Comparison of ENCODE assay signal across 15 cellular contexts in the genomic region with DNA sequence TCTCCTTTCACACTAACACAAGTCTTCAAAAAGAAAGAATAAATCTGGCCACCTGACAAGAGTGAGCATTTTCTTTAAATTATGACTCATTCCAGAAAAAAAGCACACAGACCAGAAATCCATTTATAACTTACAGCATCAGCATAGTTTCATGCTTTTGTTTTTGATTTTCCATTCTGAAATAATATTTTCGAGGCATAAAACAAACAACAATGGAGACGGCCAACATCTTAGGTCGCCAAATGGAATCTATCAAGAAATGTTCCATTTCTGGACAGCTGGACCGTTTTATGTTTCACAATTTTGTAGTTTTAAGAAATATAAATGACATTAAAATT.
A peak's percentile ranks its signal among the peaks of the same experiment; 100 is the strongest.
DNase-seq lines count a peak whose midpoint lies in the region; ATAC-seq and TF ChIP-seq lines count a peak whose summit lies in the region.
"Had no signal": no experiment of that assay in that cellular context is flagged by ENCODE, and none has a peak within 500 bp of the region (broad histone marks: within the 10 kb centered on the region; RNA-seq: fewer than 3 reads in every experiment).

No MANE protein-coding gene starts in this region.

- H3K27me3 ChIP-seq in KMS-11 (ENCODE audit: insufficient read depth, low read depth) (no peaks in the 10 kb centered on the region), mesenchymal stem cell (ENCODE audit: control insufficient read depth in 1 of 2, insufficient read depth in 1 of 2, low read length in 2 of 2) (no peaks in the 10 kb centered on the region), tibial artery (no peaks in the 10 kb centered on the region)
- H3K27me3 ChIP-seq: pancreas had no signal

- no peak overlapping the region for H4K8ac ChIP-seq in mesenchymal stem cell (ENCODE audit: low read length)

- H3K23ac ChIP-seq in mesenchymal stem cell (ENCODE audit: low read length in 2 of 2): no peak overlapping the region

- TF ChIP-seq CTCF in KMS-11 (conservative IDR thresholded peaks at IDR 0.05; ENCODE audit: low read depth, low read length) (no peak), tibial artery (IDR thresholded peaks at IDR 0.05) (no peak)

- H2AK5ac ChIP-seq in mesenchymal stem cell (ENCODE audit: low read length, severe bottlenecking): no peak overlapping the region

- intact Hi-C loops in tibial artery (cut with DNase I; ENCODE audit: low total_unique reads): loop anchor here (10.0 kb wide), 1 partner anchor 47 kb away; no protein-coding TSS in a partner anchor
- intact Hi-C loops in head of caudate nucleus (cut with DNase I): no loop called here

- H3K4me2 ChIP-seq in KMS-11 (peak overlapping the region; percentile 29; the same call in 1 of the 2 replicates), mesenchymal stem cell (ENCODE audit: low read length, poor library complexity, severe bottlenecking) (no peak overlapping the region)

- no peak overlapping the region for H4K91ac ChIP-seq in mesenchymal stem cell (ENCODE audit: low read length)

- H3K36me3 ChIP-seq in KMS-11 (ENCODE audit: insufficient read depth) (no peaks in the 10 kb centered on the region), mesenchymal stem cell (ENCODE audit: control insufficient read depth in 1 of 2, insufficient read depth in 2 of 2, low read depth in 1 of 2, low read length in 2 of 2) (peaks cover 7 to 10% of the 10 kb centered on the region in 2 experiments), tibial artery (peaks cover 0 to 6% (median 4%) of the 10 kb centered on the region in 3 donors)
- H3K36me3 ChIP-seq: HAP-1, pancreas had no signal

- H3K18ac ChIP-seq in mesenchymal stem cell (ENCODE audit: low read depth in 1 of 2, low read length in 2 of 2): no peak overlapping the region

- DNase-seq in dedifferentiated amniotic fluid mesenchymal stem cell (ENCODE audit: extremely low spot score) (peak; percentile 66), mesenchymal stem cell (no peak), tibial artery (no peak), NOMO-1 treated with DMSO at 0.1 percent for 48 hours (lab: John Stamatoyannopoulos, UW; ENCODE audit: unreplicated experiment) (no peak), head of caudate nucleus (no peak)
- DNase-seq: activated CD4-positive, alpha-beta T cell treated with anti-CD3 and anti-CD28 coated beads for 4 hours; activated gamma-delta T cell; NCI-H2029 treated with DMSO at 0.1 percent for 48 hours; pancreas; T-cell had no signal

- H3K79me1 ChIP-seq in mesenchymal stem cell (replicated peaks; ENCODE audit: low read length, poor library complexity, severe bottlenecking): peaks cover 8% of the 10 kb centered on the region

- H3K9me3 ChIP-seq in mesenchymal stem cell (ENCODE audit: control insufficient read depth, low read length): no peaks in the 10 kb centered on the region
- H3K9me3 ChIP-seq in tibial artery: no peaks in the 10 kb centered on the region
- H3K9me3 ChIP-seq: HAP-1, pancreas had no signal

- no peak overlapping the region for H2BK120ac ChIP-seq in mesenchymal stem cell (ENCODE audit: low read depth, low read length)

- no peak overlapping the region for H2BK15ac ChIP-seq in mesenchymal stem cell (ENCODE audit: low read depth, poor library complexity, severe bottlenecking)

- ATAC-seq in GM18505 (IDR thresholded peaks at IDR 0.05; ENCODE audit: unreplicated experiment) (no peak), HG03354 (IDR thresholded peaks at IDR 0.05; ENCODE audit: poor library complexity, severe bottlenecking, unreplicated experiment) (no peak)
- ATAC-seq: T-cell had no signal

- no peak overlapping the region for H3K14ac ChIP-seq in mesenchymal stem cell (ENCODE audit: low read length in 2 of 2)

- no peak for TF ChIP-seq POLR2A in GM18505 (IDR thresholded peaks at IDR 0.05; ENCODE audit: borderline replicate concordance, extremely low read depth, insufficient read depth, insufficient read length)

- 0 out of 2 replicates have a peak, but pooled peaks cover 3% of the 10 kb centered on the region for H3K79me2 ChIP-seq in KMS-11 (ENCODE audit: insufficient read depth, low read depth)

- H2BK5ac ChIP-seq in mesenchymal stem cell (ENCODE audit: low read depth, low read length, poor library complexity, severe bottlenecking): no peak overlapping the region

- no peak overlapping the region for H3K27ac ChIP-seq in KMS-11
- no peak overlapping the region for H3K27ac ChIP-seq in mesenchymal stem cell (ENCODE audit: low read length, poor library complexity, severe bottlenecking)
- peak overlapping the region; percentile 61 to 68 for H3K27ac ChIP-seq in tibial artery
- H3K27ac ChIP-seq: pancreas had no signal

- no peaks in the 10 kb centered on the region for H4K20me1 ChIP-seq in KMS-11 (ENCODE audit: insufficient read depth)

- H3K4me1 ChIP-seq in KMS-11 (ENCODE audit: low read depth, poor library complexity, severe bottlenecking) (peaks cover 70% of the 10 kb centered on the region), mesenchymal stem cell (ENCODE audit: control insufficient read depth, insufficient read depth, low read depth, low read length) (peaks cover 4% of the 10 kb centered on the region), tibial artery (peaks cover 0 to 79% (median 31%) of the 10 kb centered on the region in 4 donors)
- H3K4me1 ChIP-seq: HAP-1, pancreas had no signal

- no peak overlapping the region for H3K4ac ChIP-seq in mesenchymal stem cell (ENCODE audit: low read depth in 1 of 2, low read length in 2 of 2)

- H2AFZ ChIP-seq in KMS-11 (ENCODE audit: low read depth): no peak overlapping the region
- H2AFZ ChIP-seq in mesenchymal stem cell (ENCODE audit: low read depth, low read length): no peak overlapping the region

- 93% methylated on average over 3 of the region's 4 CpGs for WGBS in mesenchymal stem cell

- H2BK12ac ChIP-seq in mesenchymal stem cell (ENCODE audit: low read length in 2 of 2): no peak overlapping the region

- H3K4me3 ChIP-seq in KMS-11 (IDR thresholded peaks at IDR 0.05; ENCODE audit: insufficient read depth, low read depth, low read length) (no peak overlapping the region), mesenchymal stem cell (ENCODE audit: insufficient read depth in 1 of 2, low read depth in 1 of 2, low read length in 2 of 2) (no peak overlapping the region), tibial artery (no peak overlapping the region)
- H3K4me3 ChIP-seq: HAP-1, lung, pancreas had no signal

- H3K9ac ChIP-seq in KMS-11 (no peak overlapping the region), mesenchymal stem cell (ENCODE audit: low read length) (peak overlapping the region; percentile 42)

Comparison
In these comparisons a context has a peak if more than half of its experiments do, and no peak if none do; other contexts are left out.
1. H3K27ac ChIP-seq: peak in tibial artery (2 of 2); none in KMS-11 (single experiment) and mesenchymal stem cell (single experiment).